Comparison of ENCODE assay signal across 1 cellular context in the genomic region with DNA sequence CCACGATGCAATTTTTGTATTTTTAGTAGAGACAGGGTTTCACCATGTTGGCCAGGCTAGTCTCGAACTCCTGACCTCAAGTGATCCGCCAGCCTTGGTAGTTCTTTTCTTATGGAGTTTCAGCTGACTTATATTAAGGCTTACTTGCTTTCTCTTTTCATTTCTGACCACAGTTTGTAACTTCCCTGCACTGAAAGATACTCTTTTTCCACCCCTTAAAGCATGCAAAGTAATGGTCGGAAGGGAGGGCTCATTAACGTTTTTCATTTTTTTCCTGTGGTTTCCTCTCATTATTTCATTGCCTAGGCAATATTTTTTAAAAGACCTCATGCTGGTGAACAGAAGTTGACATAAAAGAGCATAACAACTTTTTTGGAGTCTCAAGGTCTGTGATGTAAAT.
TF ChIP-seq lines count a peak whose summit lies in the region.

No MANE protein-coding gene starts in this region.

TF ChIP-seq in GM12878, 131 proteins besides CTCF, POLR2A, EP300 and RAD21 (continued from another document and continues in another):
- TF ChIP-seq, protein P1, sequence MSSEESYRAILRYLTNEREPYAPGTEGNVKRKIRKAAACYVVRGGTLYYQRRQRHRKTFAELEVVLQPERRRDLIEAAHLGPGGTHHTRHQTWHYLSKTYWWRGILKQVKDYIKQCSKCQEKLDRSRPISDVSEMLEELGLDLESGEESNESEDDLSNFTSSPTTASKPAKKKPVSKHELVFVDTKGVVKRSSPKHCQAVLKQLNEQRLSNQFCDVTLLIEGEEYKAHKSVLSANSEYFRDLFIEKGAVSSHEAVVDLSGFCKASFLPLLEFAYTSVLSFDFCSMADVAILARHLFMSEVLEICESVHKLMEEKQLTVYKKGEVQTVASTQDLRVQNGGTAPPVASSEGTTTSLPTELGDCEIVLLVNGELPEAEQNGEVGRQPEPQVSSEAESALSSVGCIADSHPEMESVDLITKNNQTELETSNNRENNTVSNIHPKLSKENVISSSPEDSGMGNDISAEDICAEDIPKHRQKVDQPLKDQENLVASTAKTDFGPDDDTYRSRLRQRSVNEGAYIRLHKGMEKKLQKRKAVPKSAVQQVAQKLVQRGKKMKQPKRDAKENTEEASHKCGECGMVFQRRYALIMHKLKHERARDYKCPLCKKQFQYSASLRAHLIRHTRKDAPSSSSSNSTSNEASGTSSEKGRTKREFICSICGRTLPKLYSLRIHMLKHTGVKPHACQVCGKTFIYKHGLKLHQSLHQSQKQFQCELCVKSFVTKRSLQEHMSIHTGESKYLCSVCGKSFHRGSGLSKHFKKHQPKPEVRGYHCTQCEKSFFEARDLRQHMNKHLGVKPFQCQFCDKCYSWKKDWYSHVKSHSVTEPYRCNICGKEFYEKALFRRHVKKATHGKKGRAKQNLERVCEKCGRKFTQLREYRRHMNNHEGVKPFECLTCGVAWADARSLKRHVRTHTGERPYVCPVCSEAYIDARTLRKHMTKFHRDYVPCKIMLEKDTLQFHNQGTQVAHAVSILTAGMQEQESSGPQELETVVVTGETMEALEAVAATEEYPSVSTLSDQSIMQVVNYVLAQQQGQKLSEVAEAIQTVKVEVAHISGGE (CRISPR knock-in tag; IDR thresholded peaks at IDR 0.05), result no peak
- TF ChIP-seq RAD51 (IDR thresholded peaks at IDR 0.05) (no peak), TAF1 (IDR thresholded peaks at IDR 0.05; ENCODE audit: borderline replicate concordance, low read depth, low read length) (no peak), SREBF1 (IDR thresholded peaks at IDR 0.05; ENCODE audit: low read length) (no peak), IKZF1 (conservative IDR thresholded peaks at IDR 0.05) (0 out of 2 replicates have a peak, but pooled peaks have one; percentile 19), RUNX3 (IDR thresholded peaks at IDR 0.05; ENCODE audit: low read length) (peak; percentile 66), TCF7 (IDR thresholded peaks at IDR 0.05; ENCODE audit: borderline replicate concordance) (no peak), HCFC1 (IDR thresholded peaks at IDR 0.05; ENCODE audit: low read length) (no peak), BRCA1 (IDR thresholded peaks at IDR 0.05; ENCODE audit: low read depth, low read length) (no peak), ATF7 (IDR thresholded peaks at IDR 0.05; ENCODE audit: low read depth) (0 out of 2 replicates have a peak, but pooled peaks have one; percentile 28), MYC (IDR thresholded peaks at IDR 0.05; ENCODE audit: insufficient read depth, insufficient read length, insufficient replicate concordance, low read length, severe bottlenecking) (no peak), SUPT20H (IDR thresholded peaks at IDR 0.05; ENCODE audit: borderline replicate concordance, control insufficient read depth, low read depth, low read length) (no peak), ZNF274 (IDR thresholded peaks at IDR 0.05; ENCODE audit: insufficient read depth, insufficient read length) (no peak), IKZF2 (IDR thresholded peaks at IDR 0.05) (peak; percentile 71 to 80; a peak in 3 of 4 replicates), SIX5 (IDR thresholded peaks at IDR 0.05; ENCODE audit: low read depth, low read length, severe bottlenecking) (no peak), HDGF (IDR thresholded peaks at IDR 0.05) (no peak), BACH1 (IDR thresholded peaks at IDR 0.05; ENCODE audit: borderline replicate concordance) (no peak), CHD2 (IDR thresholded peaks at IDR 0.05; ENCODE audit: borderline replicate concordance, low read depth, low read length) (no peak), ETV6 (conservative IDR thresholded peaks at IDR 0.05 in 1 of 2, IDR thresholded peaks at IDR 0.05 in 1 of 2; ENCODE audit: borderline replicate concordance in 1 of 2, low read depth in 1 of 2) (no peak), SMAD5 (IDR thresholded peaks at IDR 0.05; ENCODE audit: low read depth) (no peak), MXI1 (IDR thresholded peaks at IDR 0.05; ENCODE audit: low read depth, low read length) (no peak), CREB1 (IDR thresholded peaks at IDR 0.05; ENCODE audit: low read depth) (no peak), GATAD2B (conservative IDR thresholded peaks at IDR 0.05; ENCODE audit: low read depth) (no peak), SREBF2 (IDR thresholded peaks at IDR 0.05; ENCODE audit: low read length) (no peak), STAT3 (IDR thresholded peaks at IDR 0.05; ENCODE audit: low read depth, low read length) (no peak), BHLHE40 (IDR thresholded peaks at IDR 0.05; ENCODE audit: borderline replicate concordance in 1 of 2, low read depth in 2 of 2, low read length in 1 of 2) (no peak), TCF3 (IDR thresholded peaks at IDR 0.05; ENCODE audit: borderline replicate concordance, insufficient read depth, low read depth, low read length) (no peak), CBX5 (IDR thresholded peaks at IDR 0.05; ENCODE audit: low read depth) (no peak), NR2C2 (IDR thresholded peaks at IDR 0.05; ENCODE audit: borderline replicate concordance, control insufficient read depth, insufficient read length, low read depth) (no peak), ZNF207 (IDR thresholded peaks at IDR 0.05; ENCODE audit: borderline replicate concordance) (no peak), HDAC6 (IDR thresholded peaks at IDR 0.05; ENCODE audit: unreplicated experiment) (no peak), MYB (IDR thresholded peaks at IDR 0.05; ENCODE audit: borderline replicate concordance, low read depth, low read length) (no peak), SMAD1 (IDR thresholded peaks at IDR 0.05; ENCODE audit: low read depth, partially characterized antibody) (no peak), HDAC2 (IDR thresholded peaks at IDR 0.05) (no peak), NFIC (IDR thresholded peaks at IDR 0.05; ENCODE audit: low read depth, low read length) (no peak), MTA2 (IDR thresholded peaks at IDR 0.05; ENCODE audit: low read depth) (peak; percentile 85), YY1 (IDR thresholded peaks at IDR 0.05; ENCODE audit: low read depth, low read length) (no peak), ESRRA (IDR thresholded peaks at IDR 0.05; ENCODE audit: low read length) (no peak)
- TF ChIP-seq, protein P2, sequence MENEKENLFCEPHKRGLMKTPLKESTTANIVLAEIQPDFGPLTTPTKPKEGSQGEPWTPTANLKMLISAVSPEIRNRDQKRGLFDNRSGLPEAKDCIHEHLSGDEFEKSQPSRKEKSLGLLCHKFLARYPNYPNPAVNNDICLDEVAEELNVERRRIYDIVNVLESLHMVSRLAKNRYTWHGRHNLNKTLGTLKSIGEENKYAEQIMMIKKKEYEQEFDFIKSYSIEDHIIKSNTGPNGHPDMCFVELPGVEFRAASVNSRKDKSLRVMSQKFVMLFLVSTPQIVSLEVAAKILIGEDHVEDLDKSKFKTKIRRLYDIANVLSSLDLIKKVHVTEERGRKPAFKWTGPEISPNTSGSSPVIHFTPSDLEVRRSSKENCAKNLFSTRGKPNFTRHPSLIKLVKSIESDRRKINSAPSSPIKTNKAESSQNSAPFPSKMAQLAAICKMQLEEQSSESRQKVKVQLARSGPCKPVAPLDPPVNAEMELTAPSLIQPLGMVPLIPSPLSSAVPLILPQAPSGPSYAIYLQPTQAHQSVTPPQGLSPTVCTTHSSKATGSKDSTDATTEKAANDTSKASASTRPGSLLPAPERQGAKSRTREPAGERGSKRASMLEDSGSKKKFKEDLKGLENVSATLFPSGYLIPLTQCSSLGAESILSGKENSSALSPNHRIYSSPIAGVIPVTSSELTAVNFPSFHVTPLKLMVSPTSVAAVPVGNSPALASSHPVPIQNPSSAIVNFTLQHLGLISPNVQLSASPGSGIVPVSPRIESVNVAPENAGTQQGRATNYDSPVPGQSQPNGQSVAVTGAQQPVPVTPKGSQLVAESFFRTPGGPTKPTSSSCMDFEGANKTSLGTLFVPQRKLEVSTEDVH (IDR thresholded peaks at IDR 0.05; ENCODE audit: low read depth, partially characterized antibody), result no peak
- TF ChIP-seq, protein P3, sequence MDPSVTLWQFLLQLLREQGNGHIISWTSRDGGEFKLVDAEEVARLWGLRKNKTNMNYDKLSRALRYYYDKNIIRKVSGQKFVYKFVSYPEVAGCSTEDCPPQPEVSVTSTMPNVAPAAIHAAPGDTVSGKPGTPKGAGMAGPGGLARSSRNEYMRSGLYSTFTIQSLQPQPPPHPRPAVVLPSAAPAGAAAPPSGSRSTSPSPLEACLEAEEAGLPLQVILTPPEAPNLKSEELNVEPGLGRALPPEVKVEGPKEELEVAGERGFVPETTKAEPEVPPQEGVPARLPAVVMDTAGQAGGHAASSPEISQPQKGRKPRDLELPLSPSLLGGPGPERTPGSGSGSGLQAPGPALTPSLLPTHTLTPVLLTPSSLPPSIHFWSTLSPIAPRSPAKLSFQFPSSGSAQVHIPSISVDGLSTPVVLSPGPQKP (IDR thresholded peaks at IDR 0.05; ENCODE audit: low read depth, low read length), result no peak
- TF ChIP-seq, protein P4, sequence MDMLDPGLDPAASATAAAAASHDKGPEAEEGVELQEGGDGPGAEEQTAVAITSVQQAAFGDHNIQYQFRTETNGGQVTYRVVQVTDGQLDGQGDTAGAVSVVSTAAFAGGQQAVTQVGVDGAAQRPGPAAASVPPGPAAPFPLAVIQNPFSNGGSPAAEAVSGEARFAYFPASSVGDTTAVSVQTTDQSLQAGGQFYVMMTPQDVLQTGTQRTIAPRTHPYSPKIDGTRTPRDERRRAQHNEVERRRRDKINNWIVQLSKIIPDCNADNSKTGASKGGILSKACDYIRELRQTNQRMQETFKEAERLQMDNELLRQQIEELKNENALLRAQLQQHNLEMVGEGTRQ (IDR thresholded peaks at IDR 0.05; ENCODE audit: borderline replicate concordance, low read depth, low read length), result no peak
- TF ChIP-seq, protein P5, sequence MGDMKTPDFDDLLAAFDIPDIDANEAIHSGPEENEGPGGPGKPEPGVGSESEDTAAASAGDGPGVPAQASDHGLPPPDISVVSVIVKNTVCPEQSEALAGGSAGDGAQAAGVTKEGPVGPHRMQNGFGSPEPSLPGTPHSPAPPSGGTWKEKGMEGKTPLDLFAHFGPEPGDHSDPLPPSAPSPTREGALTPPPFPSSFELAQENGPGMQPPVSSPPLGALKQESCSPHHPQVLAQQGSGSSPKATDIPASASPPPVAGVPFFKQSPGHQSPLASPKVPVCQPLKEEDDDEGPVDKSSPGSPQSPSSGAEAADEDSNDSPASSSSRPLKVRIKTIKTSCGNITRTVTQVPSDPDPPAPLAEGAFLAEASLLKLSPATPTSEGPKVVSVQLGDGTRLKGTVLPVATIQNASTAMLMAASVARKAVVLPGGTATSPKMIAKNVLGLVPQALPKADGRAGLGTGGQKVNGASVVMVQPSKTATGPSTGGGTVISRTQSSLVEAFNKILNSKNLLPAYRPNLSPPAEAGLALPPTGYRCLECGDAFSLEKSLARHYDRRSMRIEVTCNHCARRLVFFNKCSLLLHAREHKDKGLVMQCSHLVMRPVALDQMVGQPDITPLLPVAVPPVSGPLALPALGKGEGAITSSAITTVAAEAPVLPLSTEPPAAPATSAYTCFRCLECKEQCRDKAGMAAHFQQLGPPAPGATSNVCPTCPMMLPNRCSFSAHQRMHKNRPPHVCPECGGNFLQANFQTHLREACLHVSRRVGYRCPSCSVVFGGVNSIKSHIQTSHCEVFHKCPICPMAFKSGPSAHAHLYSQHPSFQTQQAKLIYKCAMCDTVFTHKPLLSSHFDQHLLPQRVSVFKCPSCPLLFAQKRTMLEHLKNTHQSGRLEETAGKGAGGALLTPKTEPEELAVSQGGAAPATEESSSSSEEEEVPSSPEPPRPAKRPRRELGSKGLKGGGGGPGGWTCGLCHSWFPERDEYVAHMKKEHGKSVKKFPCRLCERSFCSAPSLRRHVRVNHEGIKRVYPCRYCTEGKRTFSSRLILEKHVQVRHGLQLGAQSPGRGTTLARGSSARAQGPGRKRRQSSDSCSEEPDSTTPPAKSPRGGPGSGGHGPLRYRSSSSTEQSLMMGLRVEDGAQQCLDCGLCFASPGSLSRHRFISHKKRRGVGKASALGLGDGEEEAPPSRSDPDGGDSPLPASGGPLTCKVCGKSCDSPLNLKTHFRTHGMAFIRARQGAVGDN (IDR thresholded peaks at IDR 0.05), result no peak
- TF ChIP-seq, protein P6, sequence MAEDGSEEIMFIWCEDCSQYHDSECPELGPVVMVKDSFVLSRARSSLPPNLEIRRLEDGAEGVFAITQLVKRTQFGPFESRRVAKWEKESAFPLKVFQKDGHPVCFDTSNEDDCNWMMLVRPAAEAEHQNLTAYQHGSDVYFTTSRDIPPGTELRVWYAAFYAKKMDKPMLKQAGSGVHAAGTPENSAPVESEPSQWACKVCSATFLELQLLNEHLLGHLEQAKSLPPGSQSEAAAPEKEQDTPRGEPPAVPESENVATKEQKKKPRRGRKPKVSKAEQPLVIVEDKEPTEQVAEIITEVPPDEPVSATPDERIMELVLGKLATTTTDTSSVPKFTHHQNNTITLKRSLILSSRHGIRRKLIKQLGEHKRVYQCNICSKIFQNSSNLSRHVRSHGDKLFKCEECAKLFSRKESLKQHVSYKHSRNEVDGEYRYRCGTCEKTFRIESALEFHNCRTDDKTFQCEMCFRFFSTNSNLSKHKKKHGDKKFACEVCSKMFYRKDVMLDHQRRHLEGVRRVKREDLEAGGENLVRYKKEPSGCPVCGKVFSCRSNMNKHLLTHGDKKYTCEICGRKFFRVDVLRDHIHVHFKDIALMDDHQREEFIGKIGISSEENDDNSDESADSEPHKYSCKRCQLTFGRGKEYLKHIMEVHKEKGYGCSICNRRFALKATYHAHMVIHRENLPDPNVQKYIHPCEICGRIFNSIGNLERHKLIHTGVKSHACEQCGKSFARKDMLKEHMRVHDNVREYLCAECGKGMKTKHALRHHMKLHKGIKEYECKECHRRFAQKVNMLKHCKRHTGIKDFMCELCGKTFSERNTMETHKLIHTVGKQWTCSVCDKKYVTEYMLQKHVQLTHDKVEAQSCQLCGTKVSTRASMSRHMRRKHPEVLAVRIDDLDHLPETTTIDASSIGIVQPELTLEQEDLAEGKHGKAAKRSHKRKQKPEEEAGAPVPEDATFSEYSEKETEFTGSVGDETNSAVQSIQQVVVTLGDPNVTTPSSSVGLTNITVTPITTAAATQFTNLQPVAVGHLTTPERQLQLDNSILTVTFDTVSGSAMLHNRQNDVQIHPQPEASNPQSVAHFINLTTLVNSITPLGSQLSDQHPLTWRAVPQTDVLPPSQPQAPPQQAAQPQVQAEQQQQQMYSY (CRISPR knock-in tag; IDR thresholded peaks at IDR 0.05), result no peak
- TF ChIP-seq, protein P7, sequence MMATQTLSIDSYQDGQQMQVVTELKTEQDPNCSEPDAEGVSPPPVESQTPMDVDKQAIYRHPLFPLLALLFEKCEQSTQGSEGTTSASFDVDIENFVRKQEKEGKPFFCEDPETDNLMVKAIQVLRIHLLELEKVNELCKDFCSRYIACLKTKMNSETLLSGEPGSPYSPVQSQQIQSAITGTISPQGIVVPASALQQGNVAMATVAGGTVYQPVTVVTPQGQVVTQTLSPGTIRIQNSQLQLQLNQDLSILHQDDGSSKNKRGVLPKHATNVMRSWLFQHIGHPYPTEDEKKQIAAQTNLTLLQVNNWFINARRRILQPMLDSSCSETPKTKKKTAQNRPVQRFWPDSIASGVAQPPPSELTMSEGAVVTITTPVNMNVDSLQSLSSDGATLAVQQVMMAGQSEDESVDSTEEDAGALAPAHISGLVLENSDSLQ (IDR thresholded peaks at IDR 0.05), result no peak
- TF ChIP-seq, protein P8, sequence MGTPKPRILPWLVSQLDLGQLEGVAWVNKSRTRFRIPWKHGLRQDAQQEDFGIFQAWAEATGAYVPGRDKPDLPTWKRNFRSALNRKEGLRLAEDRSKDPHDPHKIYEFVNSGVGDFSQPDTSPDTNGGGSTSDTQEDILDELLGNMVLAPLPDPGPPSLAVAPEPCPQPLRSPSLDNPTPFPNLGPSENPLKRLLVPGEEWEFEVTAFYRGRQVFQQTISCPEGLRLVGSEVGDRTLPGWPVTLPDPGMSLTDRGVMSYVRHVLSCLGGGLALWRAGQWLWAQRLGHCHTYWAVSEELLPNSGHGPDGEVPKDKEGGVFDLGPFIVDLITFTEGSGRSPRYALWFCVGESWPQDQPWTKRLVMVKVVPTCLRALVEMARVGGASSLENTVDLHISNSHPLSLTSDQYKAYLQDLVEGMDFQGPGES (IDR thresholded peaks at IDR 0.05), result no peak
